8 cellular contexts compared by ENCODE assay signal in genomic region chr1:156500578-156500846, GRCh38. TPM values are rescaled to one million over a fixed set of nuclear protein-coding genes. Genes with fewer than 3 reads are reported as not detected.
DNase-seq lines count a peak whose midpoint lies in the region; ATAC-seq and TF ChIP-seq lines count a peak whose summit lies in the region.

MEF2D (minus strand) TSS chr1:156500775; CDS start chr1:156483292, 17,483 bp downstream.

- no peaks in the 10 kb centered on the region for H3K36me3 ChIP-seq in gastroesophageal sphincter

- POLR2A ChIA-PET in activated CD8-positive, alpha-beta memory T cell treated with anti-CD3 and anti-CD28 coated beads for 36 hours (lab: Charles Lee) = interaction anchor here (0.6 to 4.4 kb wide), 8 partner anchors 11 to 92 kb away, joined by 3 to 54 read pairs (median 7); partner anchors contain the start of gene NAXE

- peak within 1 kb of the TSS; percentile 96 for H3K27ac Mint-ChIP-seq in T-helper 1 cell treated with Interleukin-12 subunit alpha and Interleukin-12 subunit beta and Interleukin-4 antibody, amounts not matched to agents 30 μg/mL and 1 μg/mL, for 36 hours
- peak within 1 kb of the TSS; percentile 97 for H3K27ac Mint-ChIP-seq in progenitor cell of endocrine pancreas

- H3K4me3 Mint-ChIP-seq in T-helper 1 cell treated with Interleukin-12 subunit alpha and Interleukin-12 subunit beta and Interleukin-4 antibody, amounts not matched to agents 30 μg/mL and 1 μg/mL, for 36 hours = peak within 1 kb of the TSS; percentile 91
- H3K4me3 Mint-ChIP-seq in progenitor cell of endocrine pancreas (ENCODE audit: low read depth) = peak within 1 kb of the TSS; percentile 86

- ATAC-seq in gastroesophageal sphincter = no peak
- ATAC-seq in GM19035 (IDR thresholded peaks at IDR 0.05; ENCODE audit: unreplicated experiment) = no peak

- peaks cover 19% of the 10 kb centered on the region for H3K36me3 Mint-ChIP-seq in T-helper 1 cell treated with Interleukin-12 subunit alpha and Interleukin-12 subunit beta and Interleukin-4 antibody, amounts not matched to agents 30 μg/mL and 1 μg/mL, for 36 hours (ENCODE audit: low read depth)
- H3K36me3 Mint-ChIP-seq in progenitor cell of endocrine pancreas (ENCODE audit: insufficient read depth) = no peaks in the 10 kb centered on the region

- no peaks in the 10 kb centered on the region for H3K9me3 Mint-ChIP-seq in T-helper 1 cell treated with Interleukin-12 subunit alpha and Interleukin-12 subunit beta and Interleukin-4 antibody, amounts not matched to agents 30 μg/mL and 1 μg/mL, for 36 hours
- H3K9me3 Mint-ChIP-seq in progenitor cell of endocrine pancreas (ENCODE audit: low read depth) = no peaks in the 10 kb centered on the region

- no peaks in the 10 kb centered on the region for H3K27me3 ChIP-seq in gastroesophageal sphincter

- H3K4me3 ChIP-seq in gastroesophageal sphincter = peak within 1 kb of the TSS; percentile 95 to 98

- peak; percentile 31 to 76 for TF ChIP-seq POLR2A in gastroesophageal sphincter (IDR thresholded peaks at IDR 0.05)

- no peaks in the 10 kb centered on the region for H3K27me3 Mint-ChIP-seq in T-helper 1 cell treated with Interleukin-12 subunit alpha and Interleukin-12 subunit beta and Interleukin-4 antibody, amounts not matched to agents 30 μg/mL and 1 μg/mL, for 36 hours (ENCODE audit: low read depth)
- no peaks in the 10 kb centered on the region for H3K27me3 Mint-ChIP-seq in progenitor cell of endocrine pancreas

- TF ChIP-seq CTCF in gastroesophageal sphincter (IDR thresholded peaks at IDR 0.05) (peak in 2 of 4 experiments; percentile 13 to 17), progenitor cell of endocrine pancreas (IDR thresholded peaks at IDR 0.05; ENCODE audit: unreplicated experiment) (no peak)

- no CpG with 5 or more reads among the region's 27 CpGs for WGBS in gastroesophageal sphincter (ENCODE audit: low coverage in 1 of 2), 2 donors

- peaks cover 69% of the 10 kb centered on the region for H3K4me1 Mint-ChIP-seq in T-helper 1 cell treated with Interleukin-12 subunit alpha and Interleukin-12 subunit beta and Interleukin-4 antibody, amounts not matched to agents 30 μg/mL and 1 μg/mL, for 36 hours (ENCODE audit: low read depth)
- peaks cover 54% of the 10 kb centered on the region for H3K4me1 Mint-ChIP-seq in progenitor cell of endocrine pancreas (ENCODE audit: low read depth)

- no peak for TF ChIP-seq EP300 in gastroesophageal sphincter (IDR thresholded peaks at IDR 0.05)

- CTCF ChIA-PET in activated CD8-positive, alpha-beta memory T cell treated with anti-CD3 and anti-CD28 coated beads for 36 hours (lab: Charles Lee) = interaction anchor here (0.8 to 17.9 kb wide), 8 partner anchors 15 to 247 kb away, joined by 3 to 302 read pairs (median 3); partner anchors contain the start of gene GPATCH4

- H3K9me3 ChIP-seq in gastroesophageal sphincter = no peaks in the 10 kb centered on the region

- H3K4me1 ChIP-seq in gastroesophageal sphincter = peaks cover 21 to 79% (median 62%) of the 10 kb centered on the region in 3 donors

- DNase-seq in activated CD8-positive, alpha-beta memory T cell treated with anti-CD3 and anti-CD28 coated beads, Interleukin-2, amount 50 U/mL, for 48 hours = no peak
- DNase-seq in progenitor cell of endocrine pancreas (ENCODE audit: low spot score, unreplicated experiment) (no peak), cerebellum (ENCODE audit: low spot score) (no peak), NCI-H82 (lab: John Stamatoyannopoulos, UW) (no peak)

- peak within 1 kb of the TSS; percentile 99 to 100 (median 99) for H3K27ac ChIP-seq in gastroesophageal sphincter

RNA-seq across cellular contexts. Expression of gene MEF2D, which starts in this region (rescaled TPM):
- 10 to 100 TPM; 30.8 to 31.8 TPM for total RNA-seq in activated CD8-positive, alpha-beta memory T cell treated with anti-CD3 and anti-CD28 coated beads for 36 hours
- 10 to 100 TPM; 49.0 to 94.3 (median 67.1) TPM for total RNA-seq in gastroesophageal sphincter
- 20.2 and 26.6 TPM in 2 replicates for total RNA-seq in progenitor cell of endocrine pancreas
- 6.5 TPM for total RNA-seq in cerebellum
